17 cellular contexts compared by ENCODE assay signal in the genomic region with DNA sequence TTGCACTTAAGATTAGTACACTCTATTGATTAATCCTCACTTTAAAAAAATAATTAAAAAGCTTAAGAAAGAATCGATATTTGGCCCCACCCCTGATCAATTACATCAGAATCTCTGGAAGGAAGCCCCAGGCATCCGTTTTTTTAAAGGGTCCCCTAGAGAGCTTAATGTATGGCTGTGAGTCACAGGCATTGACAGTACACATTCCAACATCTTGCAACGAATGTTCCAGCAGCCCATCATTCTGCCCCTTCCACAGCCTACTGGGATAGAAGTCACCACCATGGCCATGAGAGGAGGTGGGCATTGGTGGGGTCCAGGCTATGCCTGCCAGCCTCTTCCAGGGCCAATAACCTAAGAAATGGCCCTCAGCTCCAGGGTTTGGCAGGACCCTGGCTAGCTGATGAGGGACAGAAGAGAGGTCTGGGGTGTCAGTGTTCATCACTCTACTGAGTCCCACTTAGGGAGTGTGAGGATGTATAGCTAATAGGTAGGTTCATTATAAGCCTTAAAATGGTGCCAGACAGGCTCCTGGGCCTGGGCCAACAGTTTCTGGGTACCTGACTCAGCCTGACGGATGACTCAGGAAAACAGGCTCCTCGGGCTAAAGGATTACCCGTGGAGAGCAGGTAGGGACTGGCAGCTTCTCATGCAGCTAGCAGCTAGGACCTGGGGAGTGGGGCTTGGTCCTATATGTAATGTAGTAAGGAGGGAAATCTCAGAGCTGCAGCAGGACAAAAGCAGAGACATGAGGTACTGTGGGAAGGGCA. TPM values are rescaled to one million over a fixed set of nuclear protein-coding genes. Genes with fewer than 3 reads are reported as not detected.
DNase-seq lines count a peak whose midpoint lies in the region; ATAC-seq and TF ChIP-seq lines count a peak whose summit lies in the region.
"Had no signal": no experiment of that assay in that cellular context is flagged by ENCODE, and none has a peak within 500 bp of the region (broad histone marks: within the 10 kb centered on the region; RNA-seq: fewer than 3 reads in every experiment).

No MANE protein-coding gene starts in this region.

- no peak for TF ChIP-seq RAD21 in Ishikawa (IDR thresholded peaks at IDR 0.05; ENCODE audit: low read depth)

- H3K4me3 ChIP-seq in kidney epithelial cell (ENCODE audit: low read depth, low read length) (no peak overlapping the region), gastrocnemius medialis (no peak overlapping the region)
- H3K4me3 ChIP-seq: ascending aorta, heart left ventricle, left ventricle myocardium inferior, sigmoid colon had no signal

- no peak overlapping the region for H3K27ac ChIP-seq in gastrocnemius medialis
- H3K27ac ChIP-seq: ascending aorta, heart left ventricle, left ventricle myocardium inferior, sigmoid colon had no signal

- H3K36me3 ChIP-seq in kidney epithelial cell (ENCODE audit: control insufficient read depth, insufficient read depth, low read length) (no peaks in the 10 kb centered on the region), gastrocnemius medialis (no peaks in the 10 kb centered on the region)
- H3K36me3 ChIP-seq: heart left ventricle, left ventricle myocardium inferior had no signal

- no peaks in the 10 kb centered on the region for H3K4me1 ChIP-seq in gastrocnemius medialis
- H3K4me1 ChIP-seq: ascending aorta, sigmoid colon had no signal

- intact Hi-C loops in gastrocnemius medialis (cut with DNase I; ENCODE audit: low total_unique reads): no loop called here

- no peak for ATAC-seq in gastrocnemius medialis
- ATAC-seq in GM21576 (IDR thresholded peaks at IDR 0.05; ENCODE audit: unreplicated experiment): no peak
- ATAC-seq: activated CD8-positive, alpha-beta T cell treated with anti-CD3 and anti-CD28 coated beads for 36 hours; heart left ventricle had no signal

- no peak for TF ChIP-seq CTCF in kidney epithelial cell (IDR thresholded peaks at IDR 0.05; ENCODE audit: insufficient read depth, low read length, poor library complexity, severe bottlenecking)
- TF ChIP-seq CTCF in gastrocnemius medialis (IDR thresholded peaks at IDR 0.05 in 4 of 5, conservative IDR thresholded peaks at IDR 0.05 in 1 of 5): no peak

- in situ Hi-C loops in gastrocnemius medialis (cut with MboI; ENCODE audit: low sequenced_read_pairs in 4 of 4): no loop called here

- no peaks in the 10 kb centered on the region for H3K9me3 ChIP-seq in gastrocnemius medialis

- TF ChIP-seq POLR2A in gastrocnemius medialis (IDR thresholded peaks at IDR 0.05): no peak

- DNase-seq in Daoy (ENCODE audit: low read depth) (peak; percentile 86), astrocyte of the hippocampus (ENCODE audit: low read depth, low spot score) (peak; percentile 71), kidney epithelial cell (ENCODE audit: low read depth) (peak; percentile 47), Ammon's horn (ENCODE audit: low spot score) (no peak), gastrocnemius medialis (no peak), NCI-H1105 (lab: John Stamatoyannopoulos, UW) (no peak)
- DNase-seq: activated CD8-positive, alpha-beta T cell treated with anti-CD3 and anti-CD28 coated beads for 36 hours; H7; heart left ventricle; left ventricle myocardium inferior; NCI-H1092 treated with DMSO at 0.1 percent for 48 hours; NCI-H510A treated with DMSO at 0.1 percent for 48 hours; sigmoid colon; stimulated activated naive CD4-positive, alpha-beta T cell had no signal

- no peaks in the 10 kb centered on the region for H3K27me3 ChIP-seq in kidney epithelial cell (ENCODE audit: control insufficient read depth, insufficient read depth, low read length)
- H3K27me3 ChIP-seq in gastrocnemius medialis: peaks cover 0 to 3% (median 0%) of the 10 kb centered on the region in 3 donors
- H3K27me3 ChIP-seq: ascending aorta, heart left ventricle had no signal

- TF ChIP-seq EP300 in Ishikawa (IDR thresholded peaks at IDR 0.05; ENCODE audit: borderline replicate concordance): no peak

TF ChIP-seq in Ishikawa, 13 proteins besides CTCF, POLR2A, EP300 and RAD21:
- TF ChIP-seq TAF1 (IDR thresholded peaks at IDR 0.05; ENCODE audit: low read depth): no peak
- peak; percentile 69 for TF ChIP-seq NFIC (IDR thresholded peaks at IDR 0.05)
- TF ChIP-seq CEBPB (IDR thresholded peaks at IDR 0.05): no peak
- no peak for TF ChIP-seq REST (IDR thresholded peaks at IDR 0.05; ENCODE audit: low read depth)
- 0 out of 2 replicates have a peak, but pooled peaks have one; percentile 39 for TF ChIP-seq YY1 (IDR thresholded peaks at IDR 0.05; ENCODE audit: low read depth)
- no peak for TF ChIP-seq EGR1 (IDR thresholded peaks at IDR 0.05)
- TF ChIP-seq, protein P1, sequence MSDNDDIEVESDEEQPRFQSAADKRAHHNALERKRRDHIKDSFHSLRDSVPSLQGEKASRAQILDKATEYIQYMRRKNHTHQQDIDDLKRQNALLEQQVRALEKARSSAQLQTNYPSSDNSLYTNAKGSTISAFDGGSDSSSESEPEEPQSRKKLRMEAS (IDR thresholded peaks at IDR 0.05): no peak
- TF ChIP-seq, protein P2, sequence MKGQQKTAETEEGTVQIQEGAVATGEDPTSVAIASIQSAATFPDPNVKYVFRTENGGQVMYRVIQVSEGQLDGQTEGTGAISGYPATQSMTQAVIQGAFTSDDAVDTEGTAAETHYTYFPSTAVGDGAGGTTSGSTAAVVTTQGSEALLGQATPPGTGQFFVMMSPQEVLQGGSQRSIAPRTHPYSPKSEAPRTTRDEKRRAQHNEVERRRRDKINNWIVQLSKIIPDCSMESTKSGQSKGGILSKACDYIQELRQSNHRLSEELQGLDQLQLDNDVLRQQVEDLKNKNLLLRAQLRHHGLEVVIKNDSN (IDR thresholded peaks at IDR 0.05): no peak

RNA-seq across cellular contexts. Expression of gene MDGA1, which starts 40.4 kb away (rescaled TPM):
- 10.6 and 13.0 TPM in 2 replicates for total RNA-seq in Daoy (2014; rRNA removed; shearing (Covaris generic))
- total RNA-seq in kidney epithelial cell (0.25 and 0.41 TPM in 2 replicates), gastrocnemius medialis (1 to 10 TPM in 2 of 4 donors, under 1 TPM in 2; 0.20 to 8.6 (median 1.1) TPM)

Comparison
In these comparisons a context has a peak if more than half of its experiments do, and no peak if none do; other contexts are left out.
1. DNase-seq: peak in Daoy (single experiment), astrocyte of the hippocampus (single experiment) and kidney epithelial cell (single experiment); none in Ammon's horn (single experiment), gastrocnemius medialis (0 of 2) and NCI-H1105 (single experiment).